In the genomic region with DNA sequence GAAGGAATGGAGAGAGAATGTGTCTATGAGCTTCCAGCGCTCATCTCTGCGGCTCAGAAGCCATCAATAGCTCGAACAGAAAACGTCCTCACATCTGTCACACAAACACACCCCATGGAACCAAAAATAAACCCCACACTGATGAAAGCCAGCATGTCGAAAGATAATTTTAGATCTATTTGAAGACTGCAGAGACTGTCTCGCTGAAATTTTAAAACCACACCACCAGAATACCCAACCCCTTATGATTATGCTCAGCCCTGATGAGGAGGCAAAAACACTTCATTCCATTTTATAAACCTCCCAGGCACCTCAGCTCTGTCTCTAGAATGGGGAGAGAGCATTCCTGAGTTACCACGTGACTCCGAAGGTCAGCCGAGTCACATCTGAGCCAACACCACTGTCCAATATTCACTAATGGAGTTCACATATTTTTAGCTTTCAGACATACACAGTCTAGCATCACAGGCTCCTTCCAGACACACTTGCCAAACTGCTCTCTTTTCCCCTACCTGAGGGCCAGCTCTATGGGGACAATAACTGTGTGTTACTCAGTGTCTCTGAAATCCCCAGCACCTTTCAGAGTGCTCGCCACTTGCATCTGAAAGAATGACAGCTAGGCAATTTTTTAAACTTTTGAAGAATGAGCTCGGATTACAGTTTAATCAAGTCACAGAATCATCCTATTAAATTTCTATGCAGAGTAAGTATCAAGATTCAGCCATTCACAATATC, we compare ENCODE assay signal across 8 cellular contexts.
A peak's percentile ranks its signal among the peaks of the same experiment; 100 is the strongest.
DNase-seq lines count a peak whose midpoint lies in the region; ATAC-seq and TF ChIP-seq lines count a peak whose summit lies in the region.

No MANE protein-coding gene starts in this region.

- peak overlapping the region; percentile 40 for H3K4me3 Mint-ChIP-seq in nephron progenitor cell

- H3K9me3 Mint-ChIP-seq in nephron progenitor cell, result peaks cover 7% of the 10 kb centered on the region

- peaks cover 18% of the 10 kb centered on the region for H3K36me3 Mint-ChIP-seq in nephron progenitor cell (ENCODE audit: low read depth)

- H3K27ac ChIP-seq in effector memory CD4-positive, alpha-beta T cell (ENCODE audit: insufficient read depth, low read length, poor library complexity, severe bottlenecking), result peak overlapping the region; percentile 74

- H3K9me3 ChIP-seq in effector memory CD4-positive, alpha-beta T cell (ENCODE audit: control insufficient read depth, low read length), result no peaks in the 10 kb centered on the region

- peak overlapping the region; percentile 83 for H3K27ac Mint-ChIP-seq in nephron progenitor cell

- DNase-seq in AG10803 (ENCODE audit: low read depth), result peak; percentile 63
- DNase-seq in NCI-H226, result peak; percentile 31
- DNase-seq in effector memory CD4-positive, alpha-beta T cell, result no peak
- DNase-seq in nephron progenitor cell, result no peak
- DNase-seq in ureter (ENCODE audit: low spot score), result no peak
- no peak for DNase-seq in activated CD4-positive, CD25-positive, alpha-beta regulatory T cell (lab: John Stamatoyannopoulos, UW)

- H3K4me1 Mint-ChIP-seq in nephron progenitor cell, result peaks cover 73% of the 10 kb centered on the region

- no peaks in the 10 kb centered on the region for H3K27me3 ChIP-seq in effector memory CD4-positive, alpha-beta T cell (replicated peaks; ENCODE audit: control insufficient read depth, insufficient read depth, low read length, poor library complexity, severe bottlenecking)

- no peaks in the 10 kb centered on the region for H3K36me3 ChIP-seq in effector memory CD4-positive, alpha-beta T cell (ENCODE audit: control insufficient read depth, insufficient read depth, low read length)

- no peaks in the 10 kb centered on the region for H3K27me3 Mint-ChIP-seq in nephron progenitor cell (ENCODE audit: low read depth, poor library complexity)

- no peak overlapping the region for H3K4me3 ChIP-seq in AG10803 (ENCODE audit: low read length)
- H3K4me3 ChIP-seq in effector memory CD4-positive, alpha-beta T cell (ENCODE audit: insufficient read depth, low read depth, low read length, poor library complexity, severe bottlenecking), result peak overlapping the region; percentile 7

- ATAC-seq in GM18868 (IDR thresholded peaks at IDR 0.05; ENCODE audit: unreplicated experiment) (no peak), HG02852 (IDR thresholded peaks at IDR 0.05; ENCODE audit: unreplicated experiment) (no peak)

- no peak for TF ChIP-seq CTCF in AG10803 (conservative IDR thresholded peaks at IDR 0.05; ENCODE audit: low read length)
- TF ChIP-seq CTCF in nephron progenitor cell (IDR thresholded peaks at IDR 0.05), result no peak

- peaks cover 62% of the 10 kb centered on the region for H3K4me1 ChIP-seq in effector memory CD4-positive, alpha-beta T cell (ENCODE audit: control insufficient read depth, insufficient read depth, low read length, poor library complexity, severe bottlenecking)

Comparison
In these comparisons a context has a peak if more than half of its experiments do, and no peak if none do; other contexts are left out.
1. DNase-seq: peak in AG10803 (single experiment) and NCI-H226 (single experiment); none in effector memory CD4-positive, alpha-beta T cell (0 of 3), nephron progenitor cell (single experiment), ureter (single experiment) and activated CD4-positive, CD25-positive, alpha-beta regulatory T cell (0 of 4).